In the genomic region with DNA sequence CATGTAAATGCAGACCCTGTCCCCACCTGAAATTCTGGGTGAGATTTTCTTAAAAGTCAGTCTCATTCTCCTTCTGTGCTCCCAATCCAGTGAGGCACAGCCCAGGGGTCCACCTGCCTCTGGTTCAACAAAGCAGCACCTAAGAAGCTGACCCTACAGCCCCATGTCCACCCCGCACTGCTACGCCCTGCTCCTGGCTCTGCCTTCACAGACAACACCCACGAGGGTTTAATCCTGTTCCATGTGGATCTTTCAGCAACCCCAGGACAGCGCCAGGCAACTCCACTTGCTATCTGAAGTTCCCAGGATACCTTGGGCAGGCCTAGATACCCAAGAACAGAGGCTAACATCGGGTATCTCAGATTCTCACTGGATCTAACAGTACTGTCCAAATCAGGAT, we compare ENCODE assay signal across 9 cellular contexts. TPM values are rescaled to one million over a fixed set of nuclear protein-coding genes. Genes with fewer than 3 reads are reported as not detected.
DNase-seq lines count a peak whose midpoint lies in the region; ATAC-seq, FAIRE-seq and TF ChIP-seq lines count a peak whose summit lies in the region.
"Had no signal": no experiment of that assay in that cellular context is flagged by ENCODE, and none has a peak within 500 bp of the region (broad histone marks: within the 10 kb centered on the region; RNA-seq: fewer than 3 reads in every experiment).

No MANE protein-coding gene starts in this region.

- peaks cover 53% of the 10 kb centered on the region for H3K4me1 ChIP-seq in left ventricle myocardium inferior
- peaks cover 11% of the 10 kb centered on the region for H3K4me1 ChIP-seq in right cardiac atrium (ENCODE audit: control insufficient read depth, insufficient read depth, low read length)
- peaks cover 17% of the 10 kb centered on the region for H3K4me1 ChIP-seq in GM12878 (ENCODE audit: control insufficient read depth, insufficient read depth, low read length)
- peaks cover 5% of the 10 kb centered on the region for H3K4me1 ChIP-seq in mesendoderm (ENCODE audit: control insufficient read depth, low read depth, low read length)

- peaks cover 4% of the 10 kb centered on the region for H3K9me3 ChIP-seq in left ventricle myocardium inferior (replicated peaks)
- no peaks in the 10 kb centered on the region for H3K9me3 ChIP-seq in right cardiac atrium (ENCODE audit: control insufficient read depth, low read length)
- H3K9me3 ChIP-seq in GM12878 (replicated peaks; ENCODE audit: control insufficient read depth, insufficient read depth, low read length) = no peaks in the 10 kb centered on the region

- H3K18ac ChIP-seq in mesendoderm (ENCODE audit: low read length) = no peak overlapping the region

- H3K4me1 Mint-ChIP-seq in type B pancreatic cell (ENCODE audit: unreplicated experiment) = peaks cover 43% of the 10 kb centered on the region

- POLR2A ChIA-PET in GM12878 (lab: Charles Lee) = no interaction called here

- peaks cover 4% of the 10 kb centered on the region for H3K9me3 Mint-ChIP-seq in type B pancreatic cell

- TF ChIP-seq CTCF in left ventricle myocardium inferior (IDR thresholded peaks at IDR 0.05; ENCODE audit: borderline replicate concordance) (no peak), GM12878 (IDR thresholded peaks at IDR 0.05 in 2 of 3, conservative IDR thresholded peaks at IDR 0.05 in 1 of 3; ENCODE audit: control insufficient read depth in 2 of 3, extremely low read depth in 1 of 3, insufficient read depth in 1 of 3, low read depth in 3 of 3, low read length in 3 of 3) (no peak), type B pancreatic cell (conservative IDR thresholded peaks at IDR 0.05) (no peak)

- H3K4ac ChIP-seq in mesendoderm (ENCODE audit: low read depth, low read length) = no peak overlapping the region

- H4K20me1 ChIP-seq in GM12878 (ENCODE audit: control insufficient read depth, insufficient read depth) = peaks cover 12% of the 10 kb centered on the region

- H3K27ac Mint-ChIP-seq in type B pancreatic cell = peak overlapping the region; percentile 98

- RAD21 ChIA-PET in GM12878 (lab: Charles Lee; ENCODE audit: unreplicated experiment) = no interaction called here

- FAIRE-seq in GM12878 (lab: Jason Lieb, UNC) = no peak

- H3K27me3 ChIP-seq in left ventricle myocardium inferior (ENCODE audit: low read depth) = no peaks in the 10 kb centered on the region
- no peaks in the 10 kb centered on the region for H3K27me3 ChIP-seq in right cardiac atrium (ENCODE audit: control insufficient read depth, insufficient read depth)
- H3K27me3 ChIP-seq in GM12878 (replicated peaks in 1 of 2; ENCODE audit: control insufficient read depth in 2 of 2, insufficient read depth in 2 of 2, low read length in 1 of 2) = no peaks in the 10 kb centered on the region
- no peaks in the 10 kb centered on the region for H3K27me3 ChIP-seq in mesendoderm (ENCODE audit: insufficient read depth, low read length, poor library complexity)

- peak overlapping the region; percentile 96 for H3K4me3 ChIP-seq in left ventricle myocardium inferior
- H3K4me3 ChIP-seq in right cardiac atrium (ENCODE audit: low read length) = no peak overlapping the region
- peak overlapping the region; percentile 75; the same call in 1 of the 2 replicates for H3K4me3 ChIP-seq in GM12878
- no peak overlapping the region for H3K4me3 ChIP-seq in mesendoderm (ENCODE audit: low read length)

- H3K27ac ChIP-seq in left ventricle myocardium inferior (replicated peaks) (no peak overlapping the region), right cardiac atrium (ENCODE audit: low read length) (no peak overlapping the region), GM12878 (ENCODE audit: control insufficient read depth, insufficient read depth) (no peak overlapping the region), mesendoderm (ENCODE audit: low read depth, low read length) (no peak overlapping the region)

- H3K23ac ChIP-seq in mesendoderm (ENCODE audit: low read length) = no peak overlapping the region

- H3K9ac ChIP-seq in GM12878 (ENCODE audit: control insufficient read depth, insufficient read depth, low read length) (peak overlapping the region; percentile 84), mesendoderm (ENCODE audit: low read length) (peak overlapping the region; percentile 13)

- H4K8ac ChIP-seq in mesendoderm (ENCODE audit: low read depth, low read length) = no peak overlapping the region

- H3K27me3 Mint-ChIP-seq in type B pancreatic cell = no peaks in the 10 kb centered on the region

- no peak overlapping the region for H2AK5ac ChIP-seq in mesendoderm (ENCODE audit: low read length)

- H3K36me3 Mint-ChIP-seq in type B pancreatic cell = peaks cover 38% of the 10 kb centered on the region

- no peak overlapping the region for H2BK5ac ChIP-seq in mesendoderm (ENCODE audit: low read length)

- in situ Hi-C loops in GM12878 (cut with MboI) = no loop called here

- no peak overlapping the region for H2AFZ ChIP-seq in GM12878 (ENCODE audit: control insufficient read depth, low read depth, low read length)

- H3K79me2 ChIP-seq in GM12878 (ENCODE audit: control insufficient read depth, insufficient read depth, low read length) (peaks cover 63% of the 10 kb centered on the region), mesendoderm (ENCODE audit: control insufficient read depth, insufficient read depth, low read length) (peaks cover 61% of the 10 kb centered on the region)

- peak overlapping the region; percentile 85 for H3K4me2 ChIP-seq in GM12878 (ENCODE audit: control insufficient read depth, insufficient read depth)
- no peak overlapping the region for H3K4me2 ChIP-seq in mesendoderm (ENCODE audit: low read length)

- SMC1A ChIA-PET in GM12878 (lab: Charles Lee; ENCODE audit: uncharacterized antibody, unreplicated experiment) = no interaction called here

- H4K5ac ChIP-seq in mesendoderm (ENCODE audit: low read length) = no peak overlapping the region

- H2BK120ac ChIP-seq in mesendoderm (ENCODE audit: low read depth, low read length) = no peak overlapping the region

- H3K56ac ChIP-seq in mesendoderm (ENCODE audit: low read length) = peak overlapping the region; percentile 8

- CTCF ChIA-PET in GM12878 (lab: Yijun Ruan, JAX) = interaction anchor here (0.5 to 0.8 kb wide), 2 partner anchors 121 to 138 kb away, joined by 3 read pairs; no protein-coding TSS in a partner anchor

- intact Hi-C loops in left ventricle myocardium inferior (cut with micrococcal nuclease) (no loop called here), right cardiac atrium (cut with DNase I) (loop anchor here in 1 of 4 donors (5.0 kb wide), 1 partner anchor 47 kb away; a partner anchor contains a TSS), GM12878 (cut with micrococcal nuclease; ENCODE audit: unreplicated experiment) (no loop called here)

- TF ChIP-seq POLR2A in GM12878 (IDR thresholded peaks at IDR 0.05; ENCODE audit: low read depth, low read length) = no peak

- 42% methylated on average over 5 of the region's 5 CpGs for WGBS in right cardiac atrium
- 92% methylated on average over 5 of the region's 5 CpGs for WGBS in GM12878 (ENCODE audit: insufficient coverage, insufficient replicate concordance, low lambda C conversion rate, missing lambda C conversion rate)
- no CpG with 5 or more reads among the region's 5 CpGs for WGBS in mesendoderm (ENCODE audit: extremely low coverage, insufficient coverage, low lambda C conversion rate)

- ATAC-seq in right cardiac atrium = no peak
- ATAC-seq in GM12878 = no peak

- peaks cover 41% of the 10 kb centered on the region for H3K79me1 ChIP-seq in mesendoderm (ENCODE audit: low read length)

- no peak for TF ChIP-seq RAD21 in GM12878 (IDR thresholded peaks at IDR 0.05; ENCODE audit: insufficient read depth, low read depth, low read length)

- no TSS peak for BruUV-seq in GM12878 (replicated peaks; lab: Mats Ljungman, UMichigan)

- no peak for TF ChIP-seq EP300 in GM12878 (IDR thresholded peaks at IDR 0.05; ENCODE audit: borderline replicate concordance in 1 of 2, control insufficient read depth in 1 of 2, low read depth in 2 of 2, low read length in 2 of 2)

- DNase-seq in left ventricle myocardium inferior (no peak), right cardiac atrium (no peak), GM12878 (ENCODE audit: low read depth, low spot score) (no peak), mesendoderm (no peak), type B pancreatic cell (ENCODE audit: extremely low spot score, unreplicated experiment) (no peak), UCSD-AML1 (lab: John Stamatoyannopoulos, UW; ENCODE audit: unreplicated experiment) (no peak), HK-2 (ENCODE audit: unreplicated experiment) (no peak)
- DNase-seq in stimulated activated CD4-positive, alpha-beta T cell treated with anti-CD3 and anti-CD28 coated beads, Interleukin-2, amount 100 ng/mL, for 48 hours = no peak
- DNase-seq: DMS79 had no signal

- H3K4me3 Mint-ChIP-seq in type B pancreatic cell = peak overlapping the region; percentile 96

- H3K36me3 ChIP-seq in left ventricle myocardium inferior (peaks cover 32% of the 10 kb centered on the region), GM12878 (ENCODE audit: control insufficient read depth in 2 of 2, insufficient read depth in 2 of 2, low read length in 1 of 2) (peaks cover 11 to 19% of the 10 kb centered on the region in 2 experiments), mesendoderm (ENCODE audit: control insufficient read depth, insufficient read depth, low read length) (peaks cover 11% of the 10 kb centered on the region)

- H2BK15ac ChIP-seq in mesendoderm (replicated peaks; ENCODE audit: low read depth) = no peak overlapping the region

RNA-seq across cellular contexts. Expression of a gene that starts 44.9 kb away (rescaled TPM):
- total RNA-seq in left ventricle myocardium inferior (365 TPM), right cardiac atrium (100 to 1,000 TPM; 368 to 394 (median 376) TPM), GM12878 (2014; rRNA removed) (275 and 279 TPM in 2 replicates), GM12878 (2014; rRNA removed; fragmentation: Illumina TruSeq; extraction: Trizol) (233 and 234 TPM in 2 replicates), GM12878 (2021) (344 and 348 TPM in 2 replicates), type B pancreatic cell (ENCODE audit: low replicate concordance) (466 and 659 TPM in 2 replicates)
- polyA plus RNA-seq in right cardiac atrium (265 TPM), GM12878 (2011; rRNA removed) (88.3 and 135 TPM in 2 replicates), GM12878 (2014; fragmentation: Illumina TruSeq; extraction: Trizol) (306 and 383 TPM in 2 replicates), GM12878 (2014; fragmentation: Nextera tagmentation; extraction: Ambion mirVana) (10 to 100 TPM; 19.5 to 56.8 TPM), GM12878 (2014; rRNA removed) (166 and 180 TPM in 2 replicates), GM12878 (2016; fragmentation: Nextera tagmentation; extraction: Ambion mirVana) (100 to 1,000 TPM; 264 to 273 TPM)
- 398 and 445 TPM in 2 replicates for total RNA-seq in GM12878 (2013; cell fraction: nucleolus; rRNA removed)
- polyA plus RNA-seq in GM12878 (2011; ENCODE audit: low read depth) = 172 TPM
- polyA plus RNA-seq in GM12878 (2011; cell fraction: cytosol; rRNA removed) = 161 and 182 TPM in 2 replicates
- polyA plus RNA-seq in GM12878 (2011; cell fraction: nucleus; rRNA removed) = 336 and 338 TPM in 2 replicates
- 264 and 294 TPM in 2 replicates for polyA plus RNA-seq in GM12878 (2012)
- polyA minus RNA-seq in GM12878 (2011; rRNA and poly(A)+ RNA removed) = 236 and 259 TPM in 2 replicates
- 110 and 125 TPM in 2 replicates for polyA minus RNA-seq in GM12878 (2011; cell fraction: cytosol; rRNA and poly(A)+ RNA removed)
- polyA minus RNA-seq in GM12878 (2011; cell fraction: nucleus; rRNA and poly(A)+ RNA removed) = 148 and 204 TPM in 2 replicates
- polyA plus RNA-seq in mesendoderm (2013, experiment 1 of 2) = 303 TPM
- polyA plus RNA-seq in mesendoderm (2013, experiment 2 of 2) = 315 TPM

RNA-seq across cellular contexts. Expression of a gene that starts 45.2 kb away (rescaled TPM):
- total RNA-seq in left ventricle myocardium inferior (187 TPM), right cardiac atrium (100 to 1,000 TPM; 232 to 335 (median 247) TPM), GM12878 (2014; rRNA removed) (228 and 270 TPM in 2 replicates), GM12878 (2014; rRNA removed; fragmentation: Illumina TruSeq; extraction: Trizol) (248 and 251 TPM in 2 replicates), GM12878 (2021) (222 and 244 TPM in 2 replicates), type B pancreatic cell (ENCODE audit: low replicate concordance) (333 and 425 TPM in 2 replicates)
- polyA plus RNA-seq in right cardiac atrium (153 TPM), GM12878 (2011; rRNA removed) (474 and 566 TPM in 2 replicates), GM12878 (2014; fragmentation: Illumina TruSeq; extraction: Trizol) (354 and 392 TPM in 2 replicates), GM12878 (2014; fragmentation: Nextera tagmentation; extraction: Ambion mirVana) (100 to 1,000 TPM; 169 to 174 TPM), GM12878 (2014; rRNA removed) (232 and 290 TPM in 2 replicates), GM12878 (2016; fragmentation: Nextera tagmentation; extraction: Ambion mirVana) (100 to 1,000 TPM; 315 to 334 TPM)
- total RNA-seq in GM12878 (2013; cell fraction: nucleolus; rRNA removed) = 581 and 595 TPM in 2 replicates
- 164 TPM for polyA plus RNA-seq in GM12878 (2011; ENCODE audit: low read depth)
- polyA plus RNA-seq in GM12878 (2011; cell fraction: cytosol; rRNA removed) = 143 and 155 TPM in 2 replicates
- polyA plus RNA-seq in GM12878 (2011; cell fraction: nucleus; rRNA removed) = 289 and 340 TPM in 2 replicates
- polyA plus RNA-seq in GM12878 (2012) = 194 and 223 TPM in 2 replicates
- polyA minus RNA-seq in GM12878 (2011; rRNA and poly(A)+ RNA removed) = 174 and 362 TPM in 2 replicates
- 88.3 and 99.6 TPM in 2 replicates for polyA minus RNA-seq in GM12878 (2011; cell fraction: cytosol; rRNA and poly(A)+ RNA removed)
- 110 and 165 TPM in 2 replicates for polyA minus RNA-seq in GM12878 (2011; cell fraction: nucleus; rRNA and poly(A)+ RNA removed)
- 265 TPM for polyA plus RNA-seq in mesendoderm (2013, experiment 1 of 2)
- 261 TPM for polyA plus RNA-seq in mesendoderm (2013, experiment 2 of 2)

Comparison
In these comparisons a context has a peak if more than half of its experiments do, and no peak if none do; other contexts are left out.
1. H3K4me3 ChIP-seq: peak in left ventricle myocardium inferior (single experiment) and GM12878 (single experiment); none in right cardiac atrium (single experiment) and mesendoderm (single experiment).